Comparison of ENCODE assay signal across 14 cellular contexts in genomic region chr10:133358162-133358919, GRCh38. TPM values are rescaled to one million over a fixed set of nuclear protein-coding genes. Genes with fewer than 3 reads are reported as not detected.
DNase-seq lines count a peak whose midpoint lies in the region; ATAC-seq and TF ChIP-seq lines count a peak whose summit lies in the region.
"Had no signal": no experiment of that assay in that cellular context is flagged by ENCODE, and none has a peak within 500 bp of the region (broad histone marks: within the 10 kb centered on the region; RNA-seq: fewer than 3 reads in every experiment).

No MANE protein-coding gene starts in this region.

- H3K9me3 ChIP-seq in mammary epithelial cell (replicated peaks; ENCODE audit: insufficient read depth, low read length), result no peaks in the 10 kb centered on the region
- H3K9me3 ChIP-seq in gastroesophageal sphincter, result no peaks in the 10 kb centered on the region
- no peaks in the 10 kb centered on the region for H3K9me3 ChIP-seq in upper lobe of right lung

- dilution Hi-C loops in mammary epithelial cell (cut with HindIII; ENCODE audit: low sequenced_read_pairs), result no loop called here

- H3K27me3 ChIP-seq in mammary epithelial cell (ENCODE audit: insufficient read depth, low read length) (no peaks in the 10 kb centered on the region), gastroesophageal sphincter (peaks cover 37% of the 10 kb centered on the region), upper lobe of right lung (no peaks in the 10 kb centered on the region)

- intact Hi-C loops in MCF 10A (cut with micrococcal nuclease), result no loop called here
- intact Hi-C loops in mammary epithelial cell (cut with micrococcal nuclease), result no loop called here
- intact Hi-C loops in upper lobe of right lung (cut with DNase I), result no loop called here

- no peaks in the 10 kb centered on the region for H3K27me3 Mint-ChIP-seq in MCF 10A (ENCODE audit: insufficient read depth, unreplicated experiment)
- no peaks in the 10 kb centered on the region for H3K27me3 Mint-ChIP-seq in naive thymus-derived CD8-positive, alpha-beta T cell
- H3K27me3 Mint-ChIP-seq: activated naive CD8-positive, alpha-beta T cell had no signal

- in situ Hi-C loops in mammary epithelial cell (cut with MboI; ENCODE audit: low sequenced_read_pairs in 2 of 2), result no loop called here

- CTCF ChIA-PET in MCF 10A (lab: Yijun Ruan, JAX), result interaction anchor here (0.5 kb wide), 1 partner anchor 83 kb away, joined by 3 read pairs; no protein-coding TSS in a partner anchor
- CTCF ChIA-PET in mammary epithelial cell (lab: Charles Lee; ENCODE audit: low non-redundant PET), result no interaction called here

- H3K4me1 ChIP-seq in mammary epithelial cell (ENCODE audit: insufficient read depth, low read length) (peaks cover 3% of the 10 kb centered on the region), gastroesophageal sphincter (peaks cover 0 to 24% (median 11%) of the 10 kb centered on the region in 3 donors), upper lobe of right lung (peaks cover 11% of the 10 kb centered on the region)

- TF ChIP-seq CTCF in MCF 10A (IDR thresholded peaks at IDR 0.05; ENCODE audit: unreplicated experiment) (no peak), mammary epithelial cell (conservative IDR thresholded peaks at IDR 0.05 in 1 of 2, IDR thresholded peaks at IDR 0.05 in 1 of 2; ENCODE audit: extremely low read depth in 1 of 2, insufficient read depth in 1 of 2, low read depth in 1 of 2, low read length in 2 of 2) (no peak), gastroesophageal sphincter (IDR thresholded peaks at IDR 0.05) (no peak), upper lobe of right lung (IDR thresholded peaks at IDR 0.05) (no peak)

- BruUV-seq in MCF 10A (replicated peaks; lab: Mats Ljungman, UMichigan) (no TSS peak), mammary epithelial cell (replicated peaks; lab: Mats Ljungman, UMichigan) (no TSS peak)

- H4K20me1 ChIP-seq in mammary epithelial cell (ENCODE audit: insufficient read depth, low read length), result no peaks in the 10 kb centered on the region

- H3K4me3 ChIP-seq in mammary epithelial cell (replicated peaks in 1 of 3; ENCODE audit: insufficient read depth in 1 of 3, low read depth in 2 of 3, low read length in 3 of 3), result no peak overlapping the region
- peak overlapping the region in 1 of 2 donors; percentile 69 for H3K4me3 ChIP-seq in gastroesophageal sphincter
- no peak overlapping the region for H3K4me3 ChIP-seq in upper lobe of right lung

- no peaks in the 10 kb centered on the region for H3K4me1 Mint-ChIP-seq in MCF 10A (ENCODE audit: insufficient read depth, unreplicated experiment)
- peaks cover 3 to 16% (median 8%) of the 10 kb centered on the region in 4 donors for H3K4me1 Mint-ChIP-seq in naive thymus-derived CD8-positive, alpha-beta T cell
- H3K4me1 Mint-ChIP-seq: natural killer cell had no signal

- no peak for TF ChIP-seq POLR2A in gastroesophageal sphincter (IDR thresholded peaks at IDR 0.05)

- no peak for DNase-seq in MCF 10A (ENCODE audit: unreplicated experiment)
- DNase-seq in mammary epithelial cell, result no peak
- DNase-seq in naive thymus-derived CD8-positive, alpha-beta T cell, result peak in 1 of 10 donors; percentile 12
- peak; percentile 76 for DNase-seq in upper lobe of right lung
- DNase-seq in NCI-H1417 treated with DMSO at 0.1 percent for 48 hours (lab: John Stamatoyannopoulos, UW), result no peak
- no peak for DNase-seq in DMS114 treated with DMSO at 0.1 percent for 48 hours (lab: John Stamatoyannopoulos, UW; ENCODE audit: unreplicated experiment)
- DNase-seq: DMS79 treated with DMSO at 0.1 percent for 48 hours, SIG-M5 had no signal

- ATAC-seq in gastroesophageal sphincter, result peak; percentile 26
- ATAC-seq in naive thymus-derived CD8-positive, alpha-beta T cell, result peak; percentile 21 to 45
- no peak for ATAC-seq in upper lobe of right lung
- ATAC-seq in HG03432 (IDR thresholded peaks at IDR 0.05; ENCODE audit: unreplicated experiment), result no peak

- H3K79me2 ChIP-seq in mammary epithelial cell (ENCODE audit: insufficient read depth, low read length), result no peaks in the 10 kb centered on the region

- no peak overlapping the region for H3K27ac ChIP-seq in mammary epithelial cell (ENCODE audit: insufficient read depth, low read depth, low read length)
- peak overlapping the region in 3 of 4 donors; percentile 34 to 76 (median 66) for H3K27ac ChIP-seq in gastroesophageal sphincter
- H3K27ac ChIP-seq in upper lobe of right lung, result peak overlapping the region; percentile 24

- H3K9ac ChIP-seq in mammary epithelial cell (ENCODE audit: insufficient read depth, low read length), result no peak overlapping the region

- POLR2A ChIA-PET in MCF 10A (lab: Yijun Ruan, JAX), result interaction anchor here (0.6 to 1.2 kb wide), 3 partner anchors 11 to 50 kb away, joined by 3 read pairs; partner anchors contain the start of gene PRAP1
- POLR2A ChIA-PET in naive thymus-derived CD8-positive, alpha-beta T cell (lab: Charles Lee), result interaction anchor here (1.1 to 2.1 kb wide), 4 partner anchors 15 to 31 kb away, joined by 3 to 11 read pairs (median 6); partner anchors contain the start of gene CALY

- H3K36me3 Mint-ChIP-seq in MCF 10A (ENCODE audit: insufficient read depth, unreplicated experiment), result peaks cover 15% of the 10 kb centered on the region
- H3K36me3 Mint-ChIP-seq in naive thymus-derived CD8-positive, alpha-beta T cell, result peaks cover 0 to 15% (median 0%) of the 10 kb centered on the region in 3 donors
- H3K36me3 Mint-ChIP-seq: activated naive CD8-positive, alpha-beta T cell; natural killer cell had no signal

- no peak overlapping the region for H2AFZ ChIP-seq in mammary epithelial cell (ENCODE audit: low read depth, low read length)

- TF ChIP-seq EP300 in gastroesophageal sphincter (IDR thresholded peaks at IDR 0.05), result no peak

- peak overlapping the region; percentile 68 for H3K4me3 Mint-ChIP-seq in MCF 10A (ENCODE audit: unreplicated experiment)
- peak overlapping the region in 4 of 10 donors; percentile 18 to 62 (median 24) for H3K4me3 Mint-ChIP-seq in naive thymus-derived CD8-positive, alpha-beta T cell

- H3K36me3 ChIP-seq in mammary epithelial cell (ENCODE audit: insufficient read depth, low read length) (peaks cover 9% of the 10 kb centered on the region), gastroesophageal sphincter (peaks cover 0 to 31% of the 10 kb centered on the region in 2 donors), upper lobe of right lung (peaks cover 8% of the 10 kb centered on the region)

- WGBS in mammary epithelial cell (ENCODE audit: low coverage, missing lambda C conversion rate), result 98% methylated on average over 12 of the region's 41 CpGs
- 80% methylated on average over 1 of the region's 41 CpGs; no CpG with 5 or more reads in 1 of the 2 donors for WGBS in gastroesophageal sphincter (ENCODE audit: low coverage in 1 of 2), 2 donors

- no peak overlapping the region for H3K27ac Mint-ChIP-seq in MCF 10A (ENCODE audit: low read depth, unreplicated experiment)
- H3K27ac Mint-ChIP-seq in naive thymus-derived CD8-positive, alpha-beta T cell, result peak overlapping the region in 3 of 10 donors; percentile 24 to 69 (median 63)
- H3K27ac Mint-ChIP-seq: activated naive CD8-positive, alpha-beta T cell; natural killer cell had no signal

- H3K4me2 ChIP-seq in mammary epithelial cell (ENCODE audit: insufficient read depth, low read depth, low read length), result no peak overlapping the region

- no peaks in the 10 kb centered on the region for H3K9me3 Mint-ChIP-seq in MCF 10A (ENCODE audit: unreplicated experiment)
- H3K9me3 Mint-ChIP-seq in naive thymus-derived CD8-positive, alpha-beta T cell, result no peaks in the 10 kb centered on the region
- H3K9me3 Mint-ChIP-seq: natural killer cell had no signal

RNA-seq across cellular contexts. Expression of gene FUOM, which starts 0.5 kb away (rescaled TPM):
- 16.6 and 22.6 TPM in 2 replicates for total RNA-seq in MCF 10A (2022)
- 10 to 100 TPM; 15.4 to 17.5 TPM for total RNA-seq in mammary epithelial cell
- 19.0 TPM for polyA plus RNA-seq in mammary epithelial cell
- polyA minus RNA-seq in mammary epithelial cell, result 1.5 TPM
- 10 to 100 TPM in 2 of 4 donors, 1 to 10 TPM in 2; 5.4 to 15.7 (median 10.8) TPM for total RNA-seq in gastroesophageal sphincter
- 10 to 100 TPM; 17.1 to 23.7 TPM for total RNA-seq in naive thymus-derived CD8-positive, alpha-beta T cell
- polyA plus RNA-seq in naive thymus-derived CD8-positive, alpha-beta T cell, result 10 to 100 TPM; 17.4 to 21.4 (median 18.2) TPM
- 21.2 TPM for total RNA-seq in upper lobe of right lung

RNA-seq across cellular contexts. Expression of gene PRAP1, which starts 11.2 kb away (rescaled TPM):
- total RNA-seq in MCF 10A (2022), result not detected in 2 replicates
- not detected for total RNA-seq in mammary epithelial cell
- polyA plus RNA-seq in mammary epithelial cell, result not detected
- polyA minus RNA-seq in mammary epithelial cell, result not detected
- total RNA-seq in gastroesophageal sphincter, result not detected
- total RNA-seq in naive thymus-derived CD8-positive, alpha-beta T cell, result not detected
- under 1 TPM in 1 of 3 donors, not detected in 2; 0.36 TPM for polyA plus RNA-seq in naive thymus-derived CD8-positive, alpha-beta T cell
- total RNA-seq in upper lobe of right lung, result not detected
- total RNA-seq: GM12878, natural killer cell had no signal
- polyA plus RNA-seq: AG04450 had no signal

RNA-seq across cellular contexts. Expression of gene ECHS1, which starts 14.8 kb away (rescaled TPM):
- total RNA-seq in MCF 10A (2022), result 72.4 and 82.7 TPM in 2 replicates
- 10 to 100 TPM; 46.5 to 72.0 TPM for total RNA-seq in mammary epithelial cell
- polyA plus RNA-seq in mammary epithelial cell, result 64.8 TPM
- 54.3 TPM for polyA minus RNA-seq in mammary epithelial cell
- 10 to 100 TPM; 67.7 to 81.8 (median 72.4) TPM for total RNA-seq in gastroesophageal sphincter
- total RNA-seq in naive thymus-derived CD8-positive, alpha-beta T cell, result 10 to 100 TPM; 28.3 to 29.2 TPM
- polyA plus RNA-seq in naive thymus-derived CD8-positive, alpha-beta T cell, result 100 to 1,000 TPM; 103 to 110 (median 104) TPM
- 55.8 TPM for total RNA-seq in upper lobe of right lung

RNA-seq across cellular contexts. Expression of gene PAOX, which starts 20.7 kb away (rescaled TPM):
- total RNA-seq in MCF 10A (2022) (1.2 and 1.8 TPM in 2 replicates), mammary epithelial cell (1 to 10 TPM; 7.0 to 7.2 TPM), gastroesophageal sphincter (10 to 100 TPM in 2 of 4 donors, 1 to 10 TPM in 2; 7.1 to 14.5 (median 9.6) TPM), upper lobe of right lung (6.0 TPM)
- 2.4 TPM for polyA plus RNA-seq in mammary epithelial cell
- polyA minus RNA-seq in mammary epithelial cell, result 2.1 TPM
- 10 to 100 TPM; 11.3 to 11.9 TPM for total RNA-seq in naive thymus-derived CD8-positive, alpha-beta T cell
- polyA plus RNA-seq in naive thymus-derived CD8-positive, alpha-beta T cell, result 10 to 100 TPM; 10.9 to 15.6 (median 11.9) TPM

RNA-seq across cellular contexts. Expression of gene CALY, which starts 21.6 kb away (rescaled TPM):
- total RNA-seq in MCF 10A (2022) (not detected in 2 replicates), mammary epithelial cell (not detected), gastroesophageal sphincter (1 to 10 TPM in 2 of 4 donors, under 1 TPM in 1, not detected in 1; 0.47 to 1.5 (median 1.5) TPM), upper lobe of right lung (not detected)
- polyA plus RNA-seq in mammary epithelial cell, result not detected
- polyA minus RNA-seq in mammary epithelial cell, result not detected
- total RNA-seq in naive thymus-derived CD8-positive, alpha-beta T cell, result 1 to 10 TPM; 5.9 to 6.9 TPM
- polyA plus RNA-seq in naive thymus-derived CD8-positive, alpha-beta T cell, result under 1 TPM; 0.22 to 0.44 (median 0.26) TPM
- total RNA-seq: GM12878, natural killer cell had no signal

Comparison
In these comparisons a context has a peak if more than half of its experiments do, and no peak if none do; other contexts are left out.
1. ATAC-seq: peak in gastroesophageal sphincter (single experiment) and naive thymus-derived CD8-positive, alpha-beta T cell (2 of 2); none in upper lobe of right lung (single experiment) and HG03432 (single experiment).